In genomic region chr22:41562461-41562860, GRCh38 we compare ENCODE assay signal across 14 cellular contexts. TPM values are rescaled to one million over a fixed set of nuclear protein-coding genes. Genes with fewer than 3 reads are reported as not detected.
DNase-seq lines count a peak whose midpoint lies in the region; ATAC-seq, FAIRE-seq and TF ChIP-seq lines count a peak whose summit lies in the region.
"Had no signal": no experiment of that assay in that cellular context is flagged by ENCODE, and none has a peak within 500 bp of the region (broad histone marks: within the 10 kb centered on the region; RNA-seq: fewer than 3 reads in every experiment).

No MANE protein-coding gene starts in this region.

- H3K4me2 ChIP-seq in GM23338 (peak overlapping the region; percentile 65; the same call in 1 of the 2 replicates), astrocyte (ENCODE audit: low read length) (peak overlapping the region; percentile 79), mesenchymal stem cell (ENCODE audit: low read length, poor library complexity, severe bottlenecking) (peak overlapping the region; percentile 59), PC-3 (ENCODE audit: low read length) (no peak overlapping the region)

- H3K36me3 Mint-ChIP-seq in GM23338 (ENCODE audit: low read depth) (no peaks in the 10 kb centered on the region), astrocyte (ENCODE audit: low read depth, unreplicated experiment) (no peaks in the 10 kb centered on the region)

- H3K9me3 Mint-ChIP-seq in GM23338 (no peaks in the 10 kb centered on the region), astrocyte (ENCODE audit: unreplicated experiment) (no peaks in the 10 kb centered on the region)

- H3K4me1 ChIP-seq in GM23338 (ENCODE audit: insufficient read depth) (peaks cover 26% of the 10 kb centered on the region), astrocyte (ENCODE audit: insufficient read depth, low read length) (peaks cover 59% of the 10 kb centered on the region), mesenchymal stem cell (ENCODE audit: control insufficient read depth, insufficient read depth, low read depth, low read length) (peaks cover 53% of the 10 kb centered on the region), stomach (peaks cover 3 to 56% (median 32%) of the 10 kb centered on the region in 4 donors), PC-3 (ENCODE audit: insufficient read depth, low read length) (peaks cover 26% of the 10 kb centered on the region)
- H3K4me1 ChIP-seq: parathyroid adenoma had no signal

- H3K27me3 Mint-ChIP-seq in GM23338 (ENCODE audit: insufficient read depth, low read depth, poor library complexity) = peaks cover 22% of the 10 kb centered on the region
- H3K27me3 Mint-ChIP-seq in astrocyte (ENCODE audit: low read depth, unreplicated experiment) = no peaks in the 10 kb centered on the region

- no peak for FAIRE-seq in astrocyte (lab: Jason Lieb, UNC)

- H3K79me2 ChIP-seq in GM23338 (replicated peaks; ENCODE audit: insufficient read depth) (no peaks in the 10 kb centered on the region), astrocyte (ENCODE audit: insufficient read depth, low read length) (no peaks in the 10 kb centered on the region), PC-3 (ENCODE audit: low read length) (no peaks in the 10 kb centered on the region)
- H3K79me2 ChIP-seq: parathyroid adenoma had no signal

- POLR2A ChIA-PET in PC-3 (lab: Charles Lee; ENCODE audit: unreplicated experiment) = no interaction called here

- H3K4me3 Mint-ChIP-seq in GM23338 (no peak overlapping the region), astrocyte (ENCODE audit: unreplicated experiment) (peak overlapping the region; percentile 82)

- peak overlapping the region; percentile 63 for H2BK5ac ChIP-seq in mesenchymal stem cell (ENCODE audit: low read depth, low read length, poor library complexity, severe bottlenecking)

- ATAC-seq in GM23338 (no peak), GM19328 (IDR thresholded peaks at IDR 0.05; ENCODE audit: unreplicated experiment) (no peak), PC-3 (no peak), GM18868 (IDR thresholded peaks at IDR 0.05; ENCODE audit: unreplicated experiment) (no peak)

- peak overlapping the region; percentile 74 for H2BK120ac ChIP-seq in mesenchymal stem cell (ENCODE audit: low read depth, low read length)

- TF ChIP-seq POLR2A in stomach (IDR thresholded peaks at IDR 0.05) = no peak

- peak overlapping the region; percentile 54 to 76 for H3K4ac ChIP-seq in mesenchymal stem cell (ENCODE audit: low read depth in 1 of 2, low read length in 2 of 2)

- H3K9me2 ChIP-seq in GM23338 (ENCODE audit: insufficient read depth) (no peaks in the 10 kb centered on the region), PC-3 (replicated peaks; ENCODE audit: low read length) (no peaks in the 10 kb centered on the region)

- peak overlapping the region; percentile 76 for H4K8ac ChIP-seq in mesenchymal stem cell (ENCODE audit: low read length)

- peak overlapping the region; percentile 48 for H4K91ac ChIP-seq in mesenchymal stem cell (ENCODE audit: low read length)

- TF ChIP-seq CTCF in GM23338 (conservative IDR thresholded peaks at IDR 0.05; ENCODE audit: low read depth in 2 of 2) = 0 out of 4 replicates have a peak, but pooled peaks of 1 of the 2 experiments have one; percentile 11
- no peak for TF ChIP-seq CTCF in astrocyte (IDR thresholded peaks at IDR 0.05; ENCODE audit: insufficient read depth, low read depth, low read length)
- no peak for TF ChIP-seq CTCF in stomach (IDR thresholded peaks at IDR 0.05)
- TF ChIP-seq CTCF in PC-3 (conservative IDR thresholded peaks at IDR 0.05; ENCODE audit: low read depth, low read length) = no peak

- H3K79me1 ChIP-seq in mesenchymal stem cell (replicated peaks; ENCODE audit: low read length, poor library complexity, severe bottlenecking) = no peaks in the 10 kb centered on the region

- no peak for DNase-seq in GM23338 (ENCODE audit: low spot score)
- DNase-seq in astrocyte (ENCODE audit: low read depth) = no peak
- DNase-seq in mesenchymal stem cell = no peak
- no peak for DNase-seq in stomach
- no peak for DNase-seq in PC-3
- DNase-seq: activated naive CD4-positive, alpha-beta T cell; GOT3; mammary epithelial cell; stimulated activated CD4-positive, alpha-beta T cell treated with anti-CD3 and anti-CD28 coated beads, Interleukin-2, amount 100 ng/mL, for 24 hours had no signal

- H3K4me1 Mint-ChIP-seq in GM23338 = peaks cover 40% of the 10 kb centered on the region
- H3K4me1 Mint-ChIP-seq in astrocyte (ENCODE audit: low read depth, unreplicated experiment) = peaks cover 39% of the 10 kb centered on the region

- H3K4me3 ChIP-seq in GM23338 = no peak overlapping the region
- H3K4me3 ChIP-seq in astrocyte (ENCODE audit: insufficient read depth, low read depth, low read length) = no peak overlapping the region
- no peak overlapping the region for H3K4me3 ChIP-seq in mesenchymal stem cell (ENCODE audit: insufficient read depth in 1 of 2, low read depth in 1 of 2, low read length in 2 of 2)
- H3K4me3 ChIP-seq in stomach = peak overlapping the region in 1 of 4 donors; percentile 35
- H3K4me3 ChIP-seq in PC-3 (ENCODE audit: low read length) = no peak overlapping the region

- H3K27ac ChIP-seq in GM23338 (ENCODE audit: low read depth) = no peak overlapping the region
- peak overlapping the region; percentile 44 for H3K27ac ChIP-seq in astrocyte (ENCODE audit: low read depth, low read length)
- peak overlapping the region; percentile 71 for H3K27ac ChIP-seq in mesenchymal stem cell (ENCODE audit: low read length, poor library complexity, severe bottlenecking)
- H3K27ac ChIP-seq in stomach = peak overlapping the region in 4 of 5 donors; percentile 2 to 80 (median 73)
- no peak overlapping the region for H3K27ac ChIP-seq in PC-3 (ENCODE audit: low read length)
- H3K27ac ChIP-seq: parathyroid adenoma had no signal

- 81% methylated on average over 4 of the region's 4 CpGs for WGBS in mesenchymal stem cell
- 72 to 88% (median 85%) methylated on average over 4 of the region's 4 CpGs for WGBS in stomach, 5 donors

- H3K36me3 ChIP-seq in GM23338 (ENCODE audit: insufficient read depth) = no peaks in the 10 kb centered on the region
- no peaks in the 10 kb centered on the region for H3K36me3 ChIP-seq in astrocyte (ENCODE audit: insufficient read depth, low read length)
- H3K36me3 ChIP-seq in mesenchymal stem cell (ENCODE audit: control insufficient read depth in 1 of 2, insufficient read depth in 2 of 2, low read depth in 1 of 2, low read length in 2 of 2) = no peaks in the 10 kb centered on the region
- no peaks in the 10 kb centered on the region for H3K36me3 ChIP-seq in stomach
- H3K36me3 ChIP-seq in PC-3 (ENCODE audit: low read depth, low read length) = no peaks in the 10 kb centered on the region

- peak overlapping the region; percentile 55 for H2BK15ac ChIP-seq in mesenchymal stem cell (ENCODE audit: low read depth, poor library complexity, severe bottlenecking)

- H3K18ac ChIP-seq in mesenchymal stem cell (ENCODE audit: low read depth in 1 of 2, low read length in 2 of 2) = peak overlapping the region; percentile 63 to 92

- H3K23ac ChIP-seq in mesenchymal stem cell (ENCODE audit: low read length in 2 of 2) = no peak overlapping the region

- no peak overlapping the region for H3K14ac ChIP-seq in mesenchymal stem cell (ENCODE audit: low read length in 2 of 2)

- BruUV-seq in PC-3 (replicated peaks; lab: Mats Ljungman, UMichigan) = no TSS peak

- no peak for TF ChIP-seq EP300 in stomach (IDR thresholded peaks at IDR 0.05)

- H3K27me3 ChIP-seq in GM23338 (ENCODE audit: insufficient read depth) (no peaks in the 10 kb centered on the region), astrocyte (ENCODE audit: insufficient read depth, low read length) (no peaks in the 10 kb centered on the region), mesenchymal stem cell (ENCODE audit: control insufficient read depth in 1 of 2, insufficient read depth in 1 of 2, low read length in 2 of 2) (no peaks in the 10 kb centered on the region), stomach (peaks cover 0 to 10% (median 5%) of the 10 kb centered on the region in 3 donors), PC-3 (ENCODE audit: low read length) (no peaks in the 10 kb centered on the region)
- H3K27me3 ChIP-seq: SJCRH30 had no signal

- H3K9ac ChIP-seq in astrocyte (ENCODE audit: low read length) (peak overlapping the region; percentile 40), mesenchymal stem cell (ENCODE audit: low read length) (no peak overlapping the region), PC-3 (ENCODE audit: low read length) (no peak overlapping the region)
- H3K9ac ChIP-seq: parathyroid adenoma had no signal

- H3K27ac Mint-ChIP-seq in GM23338 (peak overlapping the region; percentile 31; the same call in 1 of the 2 replicates), astrocyte (ENCODE audit: unreplicated experiment) (peak overlapping the region; percentile 71)

- intact Hi-C loops in stomach (cut with DNase I; ENCODE audit: low total_unique reads) = no loop called here
- intact Hi-C loops in PC-3 (cut with micrococcal nuclease) = no loop called here

- H2AFZ ChIP-seq in GM23338 (no peak overlapping the region; the same call in 1 of the 2 replicates), astrocyte (ENCODE audit: low read depth, low read length) (no peak overlapping the region), mesenchymal stem cell (ENCODE audit: low read depth, low read length) (no peak overlapping the region), PC-3 (ENCODE audit: low read length) (no peak overlapping the region)
- H2AFZ ChIP-seq: parathyroid adenoma had no signal

- H3K9me3 ChIP-seq in astrocyte (ENCODE audit: insufficient read depth, low read depth, low read length) (no peaks in the 10 kb centered on the region), mesenchymal stem cell (ENCODE audit: control insufficient read depth, low read length) (no peaks in the 10 kb centered on the region), stomach (no peaks in the 10 kb centered on the region), PC-3 (ENCODE audit: low read length) (no peaks in the 10 kb centered on the region)
- H3K9me3 ChIP-seq: SJCRH30 had no signal

- H4K20me1 ChIP-seq in GM23338 (replicated peaks; ENCODE audit: insufficient read depth) = no peaks in the 10 kb centered on the region
- no peaks in the 10 kb centered on the region for H4K20me1 ChIP-seq in astrocyte (ENCODE audit: insufficient read depth, low read length)
- H4K20me1 ChIP-seq in PC-3 (ENCODE audit: low read length) = no peaks in the 10 kb centered on the region

- H3F3A ChIP-seq in GM23338 (replicated peaks; ENCODE audit: low read depth) = no peaks in the 10 kb centered on the region
- no peaks in the 10 kb centered on the region for H3F3A ChIP-seq in PC-3 (ENCODE audit: low read length, unreplicated experiment)

- CTCF ChIA-PET in PC-3 (lab: Charles Lee) = no interaction called here

- H2AK5ac ChIP-seq in mesenchymal stem cell (ENCODE audit: low read length, severe bottlenecking) = peak overlapping the region; percentile 84

- peak overlapping the region; percentile 79 to 94 for H2BK12ac ChIP-seq in mesenchymal stem cell (ENCODE audit: low read length in 2 of 2)

RNA-seq across cellular contexts. Expression of gene CSDC2, which starts 1.7 kb away (rescaled TPM):
- 0.35 and 0.47 TPM in 2 replicates for total RNA-seq in GM23338 (2014; rRNA removed; shearing (Covaris generic))
- 0.45 and 0.50 TPM in 2 replicates for polyA plus RNA-seq in GM23338 (2016; fragmentation: Nextera tagmentation; extraction: Ambion mirVana)
- total RNA-seq in astrocyte = 10.3 and 11.4 TPM in 2 replicates
- polyA plus RNA-seq in mesenchymal stem cell (2013, experiment 1 of 2) = 2.4 TPM
- 2.5 TPM for polyA plus RNA-seq in mesenchymal stem cell (2013, experiment 2 of 2)
- total RNA-seq in stomach = 1 to 10 TPM in 3 of 5 donors, under 1 TPM in 1, not detected in 1; 0.89 to 6.5 (median 1.4) TPM
- polyA plus RNA-seq in stomach = 1 to 10 TPM; 1.8 to 5.5 (median 2.8) TPM
- total RNA-seq in PC-3 (2014; rRNA removed) = not detected in 2 replicates
- total RNA-seq: activated CD8-positive, alpha-beta memory T cell treated with anti-CD3 and anti-CD28 coated beads for 36 hours had no signal
- polyA plus RNA-seq: mammary epithelial cell had no signal

RNA-seq across cellular contexts. Expression of gene POLR3H, which starts 18.2 kb away (rescaled TPM):
- 18.6 and 19.0 TPM in 2 replicates for total RNA-seq in GM23338 (2014; rRNA removed; shearing (Covaris generic))
- polyA plus RNA-seq in GM23338 (2016; fragmentation: Nextera tagmentation; extraction: Ambion mirVana) (26.5 and 28.7 TPM in 2 replicates), stomach (10 to 100 TPM; 16.6 to 21.7 (median 16.7) TPM)
- total RNA-seq in astrocyte (44.5 and 50.9 TPM in 2 replicates), stomach (10 to 100 TPM in 2 of 5 donors, 1 to 10 TPM in 3; 2.6 to 13.4 (median 7.1) TPM), PC-3 (2014; rRNA removed) (21.2 and 30.4 TPM in 2 replicates)
- 26.7 TPM for polyA plus RNA-seq in mesenchymal stem cell (2013, experiment 1 of 2)
- polyA plus RNA-seq in mesenchymal stem cell (2013, experiment 2 of 2) = 27.9 TPM

RNA-seq across cellular contexts. Expression of gene PMM1, which starts 27.2 kb away (rescaled TPM):
- total RNA-seq in GM23338 (2014; rRNA removed; shearing (Covaris generic)) = 8.7 and 12.1 TPM in 2 replicates
- polyA plus RNA-seq in GM23338 (2016; fragmentation: Nextera tagmentation; extraction: Ambion mirVana) (9.9 TPM in 2 replicates), stomach (100 to 1,000 TPM in 2 of 3 donors, 10 to 100 TPM in 1; 54.6 to 126 (median 102) TPM)
- total RNA-seq in astrocyte (39.4 and 42.3 TPM in 2 replicates), stomach (100 to 1,000 TPM in 1 of 5 donors, 10 to 100 TPM in 4; 15.2 to 131 (median 41.9) TPM), PC-3 (2014; rRNA removed) (18.0 and 18.6 TPM in 2 replicates)
- polyA plus RNA-seq in mesenchymal stem cell (2013, experiment 1 of 2) = 40.9 TPM
- 41.2 TPM for polyA plus RNA-seq in mesenchymal stem cell (2013, experiment 2 of 2)

RNA-seq across cellular contexts. Expression of gene DESI1, which starts 58.4 kb away (rescaled TPM):
- total RNA-seq in GM23338 (2014; rRNA removed; shearing (Covaris generic)) = 40.4 and 53.8 TPM in 2 replicates
- 33.7 and 37.9 TPM in 2 replicates for polyA plus RNA-seq in GM23338 (2016; fragmentation: Nextera tagmentation; extraction: Ambion mirVana)
- total RNA-seq in astrocyte = 48.2 and 48.3 TPM in 2 replicates
- polyA plus RNA-seq in mesenchymal stem cell (2013, experiment 1 of 2) = 26.3 TPM
- 26.7 TPM for polyA plus RNA-seq in mesenchymal stem cell (2013, experiment 2 of 2)
- 10 to 100 TPM; 10.4 to 39.7 (median 15.4) TPM for total RNA-seq in stomach
- polyA plus RNA-seq in stomach = 10 to 100 TPM; 11.9 to 17.4 (median 16.2) TPM
- 20.9 and 21.9 TPM in 2 replicates for total RNA-seq in PC-3 (2014; rRNA removed)

RNA-seq across cellular contexts. Expression of gene XRCC6, which starts 58.6 kb away (rescaled TPM):
- total RNA-seq in GM23338 (2014; rRNA removed; shearing (Covaris generic)) = 495 and 498 TPM in 2 replicates
- 351 and 352 TPM in 2 replicates for polyA plus RNA-seq in GM23338 (2016; fragmentation: Nextera tagmentation; extraction: Ambion mirVana)
- 221 and 232 TPM in 2 replicates for total RNA-seq in astrocyte
- 156 TPM for polyA plus RNA-seq in mesenchymal stem cell (2013, experiment 1 of 2)
- 159 TPM for polyA plus RNA-seq in mesenchymal stem cell (2013, experiment 2 of 2)
- total RNA-seq in stomach = 100 to 1,000 TPM in 4 of 5 donors, 10 to 100 TPM in 1; 40.3 to 315 (median 162) TPM
- 100 to 1,000 TPM; 117 to 137 (median 129) TPM for polyA plus RNA-seq in stomach
- total RNA-seq in PC-3 (2014; rRNA removed) = 404 and 432 TPM in 2 replicates

Comparison
In these comparisons a context has a peak if more than half of its experiments do, and no peak if none do; other contexts are left out.
1. H3K27ac ChIP-seq: peak in astrocyte (single experiment), mesenchymal stem cell (single experiment) and stomach (4 of 5); none in GM23338 (single experiment) and PC-3 (single experiment).